In the genomic region with DNA sequence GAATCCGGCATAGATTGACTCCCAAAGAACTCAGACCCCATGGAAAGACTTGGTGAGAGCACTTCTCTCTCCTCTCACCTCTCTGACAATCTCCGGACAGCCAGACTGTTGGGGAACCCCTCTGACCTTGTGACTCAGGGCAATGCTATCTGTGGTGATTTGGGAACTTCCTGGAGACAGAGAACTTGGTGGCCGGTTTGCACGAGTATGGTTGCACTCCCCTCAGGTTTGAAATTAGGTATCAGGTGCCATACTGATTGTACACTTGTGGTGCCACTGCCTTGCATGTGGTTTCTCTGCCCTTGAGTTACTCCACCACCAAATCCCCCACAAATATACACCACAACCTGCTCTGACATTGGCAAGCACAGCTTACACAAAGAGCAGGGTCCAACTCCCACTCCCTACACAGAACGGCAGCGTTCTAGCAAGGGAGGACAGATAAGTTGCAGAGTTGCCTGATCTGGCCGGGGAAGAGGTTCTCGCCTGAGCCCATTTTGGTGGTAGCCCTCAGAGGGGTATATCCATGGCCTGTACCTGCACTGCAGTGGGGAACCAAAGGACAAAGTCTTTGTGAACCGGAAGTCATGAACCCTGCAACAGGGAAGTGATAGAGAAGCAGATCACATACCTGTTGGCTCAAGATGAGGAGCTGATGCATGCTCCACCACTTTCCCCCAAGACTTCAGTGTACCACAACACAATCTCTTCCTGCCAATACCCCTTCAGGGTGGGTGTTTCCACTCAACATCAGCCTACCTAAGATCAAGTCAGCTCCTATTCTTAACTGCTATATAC, we compare ENCODE assay signal across 15 cellular contexts.
A peak's percentile ranks its signal among the peaks of the same experiment; 100 is the strongest.
DNase-seq lines count a peak whose midpoint lies in the region; ATAC-seq, FAIRE-seq and TF ChIP-seq lines count a peak whose summit lies in the region.
"Had no signal": no experiment of that assay in that cellular context is flagged by ENCODE, and none has a peak within 500 bp of the region (broad histone marks: within the 10 kb centered on the region; RNA-seq: fewer than 3 reads in every experiment).

No MANE protein-coding gene starts in this region.

- H3K9me3 ChIP-seq in T-helper 17 cell (ENCODE audit: control insufficient read depth, low read length, poor library complexity, severe bottlenecking) = no peaks in the 10 kb centered on the region
- H3K9me3 ChIP-seq: SK-N-SH had no signal

- FAIRE-seq in bronchial epithelial cell (lab: Jason Lieb, UNC) = peak; percentile 13

- peaks cover 15% of the 10 kb centered on the region for H3K4me1 Mint-ChIP-seq in T-helper 2 cell treated with Interferon-gamma antibody and Interleukin-4, amounts not matched to agents 5 μg/mL and 100 μg/mL, for 36 hours (ENCODE audit: low read depth)
- H3K4me1 Mint-ChIP-seq in activated T-cell treated with anti-CD3 and anti-CD28 coated beads, Interleukin-2, amount 50 U/mL, for 72 hours (ENCODE audit: low read depth) = peaks cover 16% of the 10 kb centered on the region
- H3K4me1 Mint-ChIP-seq in T-helper 17 cell = no peaks in the 10 kb centered on the region

- ATAC-seq in GM21576 (IDR thresholded peaks at IDR 0.05; ENCODE audit: unreplicated experiment) (peak; percentile 37), HG03378 (IDR thresholded peaks at IDR 0.05; ENCODE audit: unreplicated experiment) (peak; percentile 40), T-helper 17 cell (no peak)
- no peak for ATAC-seq in activated T-cell treated with anti-CD3 and anti-CD28 coated beads, Interleukin-2, amount 50 U/mL, for 72 hours (replicated peaks in 1 of 2)

- H3K27me3 ChIP-seq in bronchial epithelial cell (ENCODE audit: control insufficient read depth, insufficient read depth, low read length) = no peaks in the 10 kb centered on the region

- H3K9me3 Mint-ChIP-seq in T-helper 2 cell treated with Interferon-gamma antibody and Interleukin-4, amounts not matched to agents 5 μg/mL and 100 μg/mL, for 36 hours = peaks cover 10% of the 10 kb centered on the region
- H3K9me3 Mint-ChIP-seq in activated T-cell treated with anti-CD3 and anti-CD28 coated beads, Interleukin-2, amount 50 U/mL, for 72 hours = peaks cover 7% of the 10 kb centered on the region in 2 donors

- H3K4me3 ChIP-seq in GM12865 (ENCODE audit: low read depth, low read length) (no peak overlapping the region), bronchial epithelial cell (ENCODE audit: low read depth, low read length) (no peak overlapping the region)
- H3K4me3 ChIP-seq: lower lobe of right lung had no signal

- no peaks in the 10 kb centered on the region for H3K36me3 Mint-ChIP-seq in T-helper 2 cell treated with Interferon-gamma antibody and Interleukin-4, amounts not matched to agents 5 μg/mL and 100 μg/mL, for 36 hours (ENCODE audit: low read depth)
- peaks cover 0 to 2% of the 10 kb centered on the region in 2 donors for H3K36me3 Mint-ChIP-seq in activated T-cell treated with anti-CD3 and anti-CD28 coated beads, Interleukin-2, amount 50 U/mL, for 72 hours (ENCODE audit: insufficient read depth in 2 of 2)
- no peaks in the 10 kb centered on the region for H3K36me3 Mint-ChIP-seq in T-helper 17 cell (ENCODE audit: low read depth)

- no peaks in the 10 kb centered on the region for H3K36me3 ChIP-seq in bronchial epithelial cell (ENCODE audit: control insufficient read depth, insufficient read depth, low read length)
- H3K36me3 ChIP-seq: lower lobe of right lung had no signal

- H3K27ac Mint-ChIP-seq in T-helper 2 cell treated with Interferon-gamma antibody and Interleukin-4, amounts not matched to agents 5 μg/mL and 100 μg/mL, for 36 hours = no peak overlapping the region
- H3K27ac Mint-ChIP-seq in activated T-cell treated with anti-CD3 and anti-CD28 coated beads, Interleukin-2, amount 50 U/mL, for 72 hours = no peak overlapping the region
- no peak overlapping the region for H3K27ac Mint-ChIP-seq in T-helper 17 cell
- H3K27ac Mint-ChIP-seq: progenitor cell of endocrine pancreas had no signal

- TF ChIP-seq CTCF in GM12865 (IDR thresholded peaks at IDR 0.05; ENCODE audit: insufficient read depth, low read depth, low read length, missing control alignments) = no peak
- no peak for TF ChIP-seq CTCF in bronchial epithelial cell (IDR thresholded peaks at IDR 0.05; ENCODE audit: insufficient read depth, low read length, severe bottlenecking)

- DNase-seq in GM12865 (ENCODE audit: low read depth) (peak; percentile 62), bronchial epithelial cell (ENCODE audit: low read depth) (no peak), DMS 273 treated with DMSO at 0.1 percent for 48 hours (lab: John Stamatoyannopoulos, UW) (no peak), T-helper 17 cell (no peak)
- DNase-seq in T-helper 2 cell treated with Interferon-gamma antibody and Interleukin-4, amounts not matched to agents 5 μg/mL and 100 μg/mL, for 36 hours (ENCODE audit: low spot score) = no peak
- no peak for DNase-seq in activated T-cell treated with anti-CD3 and anti-CD28 coated beads, Interleukin-2, amount 50 U/mL, for 72 hours
- DNase-seq: activated CD4-positive, alpha-beta T cell treated with anti-CD3 and anti-CD28 coated beads for 48 hours; activated naive CD4-positive, alpha-beta T cell; lower lobe of right lung; NCI-H774; SK-N-SH; stimulated activated CD4-positive, alpha-beta T cell treated with anti-CD3 and anti-CD28 coated beads, Interleukin-4, amount 100 ng/mL, for 4 hours had no signal

- H3K4me3 Mint-ChIP-seq in T-helper 2 cell treated with Interferon-gamma antibody and Interleukin-4, amounts not matched to agents 5 μg/mL and 100 μg/mL, for 36 hours = no peak overlapping the region
- no peak overlapping the region for H3K4me3 Mint-ChIP-seq in activated T-cell treated with anti-CD3 and anti-CD28 coated beads, Interleukin-2, amount 50 U/mL, for 72 hours
- no peak overlapping the region for H3K4me3 Mint-ChIP-seq in T-helper 17 cell

- H3K27me3 Mint-ChIP-seq in T-helper 2 cell treated with Interferon-gamma antibody and Interleukin-4, amounts not matched to agents 5 μg/mL and 100 μg/mL, for 36 hours (ENCODE audit: low read depth) = peaks cover 11% of the 10 kb centered on the region
- H3K27me3 Mint-ChIP-seq in activated T-cell treated with anti-CD3 and anti-CD28 coated beads, Interleukin-2, amount 50 U/mL, for 72 hours (ENCODE audit: low read depth) = no peaks in the 10 kb centered on the region
- peaks cover 6% of the 10 kb centered on the region for H3K27me3 Mint-ChIP-seq in T-helper 17 cell
- H3K27me3 Mint-ChIP-seq: progenitor cell of endocrine pancreas had no signal

Comparison
In these comparisons a context has a peak if more than half of its experiments do, and no peak if none do; other contexts are left out.
1. ATAC-seq: peak in GM21576 (single experiment) and HG03378 (single experiment); none in activated T-cell treated with anti-CD3 and anti-CD28 coated beads, Interleukin-2, amount 50 U/mL, for 72 hours (0 of 2) and T-helper 17 cell (single experiment).